Comparison of ENCODE assay signal across 8 cellular contexts in genomic region chr2:241702405-241703127, GRCh38. TPM values are rescaled to one million over a fixed set of nuclear protein-coding genes. Genes with fewer than 3 reads are reported as not detected.
DNase-seq lines count a peak whose midpoint lies in the region; ATAC-seq and TF ChIP-seq lines count a peak whose summit lies in the region.

No MANE protein-coding gene starts in this region.

- H3K27me3 Mint-ChIP-seq in CD14-positive monocyte (ENCODE audit: low read depth in 3 of 3), result peaks cover 0 to 8% (median 0%) of the 10 kb centered on the region in 3 donors
- H3K27me3 Mint-ChIP-seq in memory B cell, result no peaks in the 10 kb centered on the region

- H3K4me3 Mint-ChIP-seq in CD14-positive monocyte (peak overlapping the region; percentile 78 to 80), memory B cell (peak overlapping the region; percentile 81)

- peak overlapping the region in 2 of 7 donors; percentile 27 to 41 for H3K27ac Mint-ChIP-seq in CD14-positive monocyte
- H3K27ac Mint-ChIP-seq in memory B cell, result peak overlapping the region; percentile 64

- no peak for TF ChIP-seq CTCF in CD14-positive monocyte (IDR thresholded peaks at IDR 0.05)

- H3K36me3 Mint-ChIP-seq in CD14-positive monocyte (peaks cover 18 to 33% of the 10 kb centered on the region in 2 donors), memory B cell (peaks cover 18% of the 10 kb centered on the region)

- intact Hi-C loops in CD14-positive monocyte (cut with micrococcal nuclease), result loop anchor here (2.0 to 5.0 kb wide), 5 partner anchors 16 to 346 kb away; partner anchors contain the start of genes D2HGDH (in 2 of the 2), ATG4B (in 1 of the 2), DTYMK (in 1 of the 2) and FARP2 (in 1 of the 2)

- peaks cover 4 to 12% (median 9%) of the 10 kb centered on the region in 7 donors for H3K9me3 Mint-ChIP-seq in CD14-positive monocyte
- H3K9me3 Mint-ChIP-seq in memory B cell, result no peaks in the 10 kb centered on the region

- peaks cover 16% of the 10 kb centered on the region for H3K4me1 Mint-ChIP-seq in CD14-positive monocyte
- peaks cover 17% of the 10 kb centered on the region for H3K4me1 Mint-ChIP-seq in memory B cell

- DNase-seq in CD14-positive monocyte (ENCODE audit: low spot score) (peak; percentile 82), NCI-H524 treated with DMSO at 0.1 percent for 48 hours (lab: John Stamatoyannopoulos, UW) (peak; percentile 4), ecto neural progenitor cell (ENCODE audit: low spot score) (peak; percentile 95), memory B cell (ENCODE audit: low spot score in 2 of 2) (peak; percentile 93 to 96)
- DNase-seq in activated CD4-positive, alpha-beta T cell treated with anti-CD3 and anti-CD28 coated beads, Interleukin-2, amount 50 U/mL, for 48 hours, result peak; percentile 90 to 92
- DNase-seq in stimulated activated CD8-positive, alpha-beta memory T cell treated with anti-CD3 and anti-CD28 coated beads, Interleukin-12 subunit alpha, Interleukin-12 subunit beta, amount 100 ng/mL, for 4 hours (ENCODE audit: low read depth), result peak; percentile 90

- ATAC-seq in GM19324 (IDR thresholded peaks at IDR 0.05; ENCODE audit: low FRiP score, unreplicated experiment), result peak; percentile 66
- peak; percentile 69 for ATAC-seq in HG03442 (IDR thresholded peaks at IDR 0.05; ENCODE audit: unreplicated experiment)
- peak; percentile 64 for ATAC-seq in memory B cell (ENCODE audit: low read depth)

RNA-seq across cellular contexts. Expression of gene ING5, which starts 0.7 kb away (rescaled TPM):
- 1 to 10 TPM; 6.5 to 6.6 TPM for polyA plus RNA-seq in CD14-positive monocyte

RNA-seq across cellular contexts. Expression of gene DTYMK, which starts 16.0 kb away (rescaled TPM):
- 10 to 100 TPM; 18.7 to 23.5 TPM for polyA plus RNA-seq in CD14-positive monocyte

RNA-seq across cellular contexts. Expression of gene D2HGDH, which starts 31.9 kb away (rescaled TPM):
- polyA plus RNA-seq in CD14-positive monocyte, result 1 to 10 TPM; 1.0 to 1.1 TPM

Comparison
In these comparisons a context has a peak if more than half of its experiments do, and no peak if none do; other contexts are left out.
1. Peak in every context shown above with its lines: DNase-seq and ATAC-seq.
2. DNase-seq: peak in every context shown above with its lines; median percentile 95 in ecto neural progenitor cell; 94 in memory B cell; 91 in activated CD4-positive, alpha-beta T cell treated with anti-CD3 and anti-CD28 coated beads, Interleukin-2, amount 50 U/mL, for 48 hours; 90 in stimulated activated CD8-positive, alpha-beta memory T cell treated with anti-CD3 and anti-CD28 coated beads, Interleukin-12 subunit alpha, Interleukin-12 subunit beta, amount 100 ng/mL, for 4 hours; 82 in CD14-positive monocyte; 4 in NCI-H524 treated with DMSO at 0.1 percent for 48 hours.